ENCODE assay signal across 1 cellular context in the genomic region with DNA sequence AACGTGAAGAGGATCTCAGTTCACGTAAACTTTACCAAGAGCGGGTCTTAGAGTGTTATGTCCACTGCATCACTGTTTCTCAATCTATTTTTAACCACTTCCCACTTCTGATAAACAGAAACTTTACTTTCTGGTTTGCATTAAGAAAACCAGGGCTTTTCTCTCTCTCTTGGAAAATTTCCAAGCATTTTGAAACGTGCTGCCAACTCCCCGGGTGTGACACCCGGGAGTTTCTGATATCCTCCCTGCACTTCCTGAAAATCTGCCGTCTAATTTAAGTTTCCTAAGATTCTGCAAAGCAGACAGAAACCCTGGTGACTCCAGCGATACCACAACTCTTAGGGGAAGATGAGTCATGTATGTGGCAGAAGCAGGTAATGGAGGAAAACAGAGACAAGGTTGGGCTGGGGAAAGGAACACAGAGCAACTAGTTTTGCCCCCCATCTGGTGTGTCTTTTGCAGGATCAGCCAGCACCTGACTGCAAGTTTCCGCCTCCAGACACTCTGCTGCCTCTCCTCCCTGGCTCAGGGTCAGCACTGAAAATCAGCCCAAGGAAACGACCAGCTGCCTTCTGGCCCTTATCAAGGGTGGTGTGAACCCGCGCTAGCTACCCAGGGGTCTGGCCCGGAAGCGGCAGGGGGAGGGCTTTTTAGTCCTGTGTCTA.
TF ChIP-seq lines count a peak whose summit lies in the region.

No MANE protein-coding gene starts in this region.

TF ChIP-seq in GM12878, 131 proteins besides CTCF, POLR2A, EP300 and RAD21 (continued from another document):
- TF ChIP-seq, protein P1, sequence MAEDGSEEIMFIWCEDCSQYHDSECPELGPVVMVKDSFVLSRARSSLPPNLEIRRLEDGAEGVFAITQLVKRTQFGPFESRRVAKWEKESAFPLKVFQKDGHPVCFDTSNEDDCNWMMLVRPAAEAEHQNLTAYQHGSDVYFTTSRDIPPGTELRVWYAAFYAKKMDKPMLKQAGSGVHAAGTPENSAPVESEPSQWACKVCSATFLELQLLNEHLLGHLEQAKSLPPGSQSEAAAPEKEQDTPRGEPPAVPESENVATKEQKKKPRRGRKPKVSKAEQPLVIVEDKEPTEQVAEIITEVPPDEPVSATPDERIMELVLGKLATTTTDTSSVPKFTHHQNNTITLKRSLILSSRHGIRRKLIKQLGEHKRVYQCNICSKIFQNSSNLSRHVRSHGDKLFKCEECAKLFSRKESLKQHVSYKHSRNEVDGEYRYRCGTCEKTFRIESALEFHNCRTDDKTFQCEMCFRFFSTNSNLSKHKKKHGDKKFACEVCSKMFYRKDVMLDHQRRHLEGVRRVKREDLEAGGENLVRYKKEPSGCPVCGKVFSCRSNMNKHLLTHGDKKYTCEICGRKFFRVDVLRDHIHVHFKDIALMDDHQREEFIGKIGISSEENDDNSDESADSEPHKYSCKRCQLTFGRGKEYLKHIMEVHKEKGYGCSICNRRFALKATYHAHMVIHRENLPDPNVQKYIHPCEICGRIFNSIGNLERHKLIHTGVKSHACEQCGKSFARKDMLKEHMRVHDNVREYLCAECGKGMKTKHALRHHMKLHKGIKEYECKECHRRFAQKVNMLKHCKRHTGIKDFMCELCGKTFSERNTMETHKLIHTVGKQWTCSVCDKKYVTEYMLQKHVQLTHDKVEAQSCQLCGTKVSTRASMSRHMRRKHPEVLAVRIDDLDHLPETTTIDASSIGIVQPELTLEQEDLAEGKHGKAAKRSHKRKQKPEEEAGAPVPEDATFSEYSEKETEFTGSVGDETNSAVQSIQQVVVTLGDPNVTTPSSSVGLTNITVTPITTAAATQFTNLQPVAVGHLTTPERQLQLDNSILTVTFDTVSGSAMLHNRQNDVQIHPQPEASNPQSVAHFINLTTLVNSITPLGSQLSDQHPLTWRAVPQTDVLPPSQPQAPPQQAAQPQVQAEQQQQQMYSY (CRISPR knock-in tag; IDR thresholded peaks at IDR 0.05) = no peak
- TF ChIP-seq, protein P2, sequence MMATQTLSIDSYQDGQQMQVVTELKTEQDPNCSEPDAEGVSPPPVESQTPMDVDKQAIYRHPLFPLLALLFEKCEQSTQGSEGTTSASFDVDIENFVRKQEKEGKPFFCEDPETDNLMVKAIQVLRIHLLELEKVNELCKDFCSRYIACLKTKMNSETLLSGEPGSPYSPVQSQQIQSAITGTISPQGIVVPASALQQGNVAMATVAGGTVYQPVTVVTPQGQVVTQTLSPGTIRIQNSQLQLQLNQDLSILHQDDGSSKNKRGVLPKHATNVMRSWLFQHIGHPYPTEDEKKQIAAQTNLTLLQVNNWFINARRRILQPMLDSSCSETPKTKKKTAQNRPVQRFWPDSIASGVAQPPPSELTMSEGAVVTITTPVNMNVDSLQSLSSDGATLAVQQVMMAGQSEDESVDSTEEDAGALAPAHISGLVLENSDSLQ (IDR thresholded peaks at IDR 0.05) = no peak
- TF ChIP-seq DPF2 (IDR thresholded peaks at IDR 0.05) = peak; percentile 76
- no peak for TF ChIP-seq SMC3 (IDR thresholded peaks at IDR 0.05; ENCODE audit: borderline replicate concordance, low read length)
- TF ChIP-seq MYC (IDR thresholded peaks at IDR 0.05; ENCODE audit: insufficient read depth, insufficient read length, insufficient replicate concordance, low read length, severe bottlenecking) = no peak
- no peak for TF ChIP-seq PAX5 (IDR thresholded peaks at IDR 0.05; ENCODE audit: borderline replicate concordance, low read depth, low read length)
- TF ChIP-seq CHD4 (IDR thresholded peaks at IDR 0.05) = no peak
- TF ChIP-seq, protein P3, sequence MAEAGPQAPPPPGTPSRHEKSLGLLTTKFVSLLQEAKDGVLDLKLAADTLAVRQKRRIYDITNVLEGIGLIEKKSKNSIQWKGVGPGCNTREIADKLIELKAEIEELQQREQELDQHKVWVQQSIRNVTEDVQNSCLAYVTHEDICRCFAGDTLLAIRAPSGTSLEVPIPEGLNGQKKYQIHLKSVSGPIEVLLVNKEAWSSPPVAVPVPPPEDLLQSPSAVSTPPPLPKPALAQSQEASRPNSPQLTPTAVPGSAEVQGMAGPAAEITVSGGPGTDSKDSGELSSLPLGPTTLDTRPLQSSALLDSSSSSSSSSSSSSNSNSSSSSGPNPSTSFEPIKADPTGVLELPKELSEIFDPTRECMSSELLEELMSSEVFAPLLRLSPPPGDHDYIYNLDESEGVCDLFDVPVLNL (IDR thresholded peaks at IDR 0.05; ENCODE audit: low read depth, low read length) = no peak
- no peak for TF ChIP-seq FOS (IDR thresholded peaks at IDR 0.05; ENCODE audit: borderline replicate concordance, extremely low read depth, insufficient read length)
- TF ChIP-seq, protein P4, sequence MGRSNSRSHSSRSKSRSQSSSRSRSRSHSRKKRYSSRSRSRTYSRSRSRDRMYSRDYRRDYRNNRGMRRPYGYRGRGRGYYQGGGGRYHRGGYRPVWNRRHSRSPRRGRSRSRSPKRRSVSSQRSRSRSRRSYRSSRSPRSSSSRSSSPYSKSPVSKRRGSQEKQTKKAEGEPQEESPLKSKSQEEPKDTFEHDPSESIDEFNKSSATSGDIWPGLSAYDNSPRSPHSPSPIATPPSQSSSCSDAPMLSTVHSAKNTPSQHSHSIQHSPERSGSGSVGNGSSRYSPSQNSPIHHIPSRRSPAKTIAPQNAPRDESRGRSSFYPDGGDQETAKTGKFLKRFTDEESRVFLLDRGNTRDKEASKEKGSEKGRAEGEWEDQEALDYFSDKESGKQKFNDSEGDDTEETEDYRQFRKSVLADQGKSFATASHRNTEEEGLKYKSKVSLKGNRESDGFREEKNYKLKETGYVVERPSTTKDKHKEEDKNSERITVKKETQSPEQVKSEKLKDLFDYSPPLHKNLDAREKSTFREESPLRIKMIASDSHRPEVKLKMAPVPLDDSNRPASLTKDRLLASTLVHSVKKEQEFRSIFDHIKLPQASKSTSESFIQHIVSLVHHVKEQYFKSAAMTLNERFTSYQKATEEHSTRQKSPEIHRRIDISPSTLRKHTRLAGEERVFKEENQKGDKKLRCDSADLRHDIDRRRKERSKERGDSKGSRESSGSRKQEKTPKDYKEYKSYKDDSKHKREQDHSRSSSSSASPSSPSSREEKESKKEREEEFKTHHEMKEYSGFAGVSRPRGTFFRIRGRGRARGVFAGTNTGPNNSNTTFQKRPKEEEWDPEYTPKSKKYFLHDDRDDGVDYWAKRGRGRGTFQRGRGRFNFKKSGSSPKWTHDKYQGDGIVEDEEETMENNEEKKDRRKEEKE (IDR thresholded peaks at IDR 0.05) = no peak
- TF ChIP-seq TCF7 (IDR thresholded peaks at IDR 0.05; ENCODE audit: borderline replicate concordance) = no peak
- TF ChIP-seq SP1 (IDR thresholded peaks at IDR 0.05; ENCODE audit: low read depth, low read length) = no peak
- TF ChIP-seq ETV6 (conservative IDR thresholded peaks at IDR 0.05 in 1 of 2, IDR thresholded peaks at IDR 0.05 in 1 of 2; ENCODE audit: borderline replicate concordance in 1 of 2, low read depth in 1 of 2) = peak in 1 of 2 experiments; percentile 59; a peak in 1 of 4 replicates
- no peak for TF ChIP-seq CBFB (IDR thresholded peaks at IDR 0.05; ENCODE audit: low read depth)
- no peak for TF ChIP-seq TBL1XR1 (IDR thresholded peaks at IDR 0.05; ENCODE audit: low read depth, low read length)
- TF ChIP-seq, protein P5, sequence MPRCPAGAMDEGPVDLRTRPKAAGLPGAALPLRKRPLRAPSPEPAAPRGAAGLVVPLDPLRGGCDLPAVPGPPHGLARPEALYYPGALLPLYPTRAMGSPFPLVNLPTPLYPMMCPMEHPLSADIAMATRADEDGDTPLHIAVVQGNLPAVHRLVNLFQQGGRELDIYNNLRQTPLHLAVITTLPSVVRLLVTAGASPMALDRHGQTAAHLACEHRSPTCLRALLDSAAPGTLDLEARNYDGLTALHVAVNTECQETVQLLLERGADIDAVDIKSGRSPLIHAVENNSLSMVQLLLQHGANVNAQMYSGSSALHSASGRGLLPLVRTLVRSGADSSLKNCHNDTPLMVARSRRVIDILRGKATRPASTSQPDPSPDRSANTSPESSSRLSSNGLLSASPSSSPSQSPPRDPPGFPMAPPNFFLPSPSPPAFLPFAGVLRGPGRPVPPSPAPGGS (IDR thresholded peaks at IDR 0.05; ENCODE audit: borderline replicate concordance, insufficient read depth, low read depth, low read length, poor library complexity, severe bottlenecking) = no peak
- TF ChIP-seq RB1 (IDR thresholded peaks at IDR 0.05; ENCODE audit: borderline replicate concordance) = no peak
- no peak for TF ChIP-seq CBX3 (IDR thresholded peaks at IDR 0.05; ENCODE audit: borderline replicate concordance, low read depth)
- TF ChIP-seq, protein P6, sequence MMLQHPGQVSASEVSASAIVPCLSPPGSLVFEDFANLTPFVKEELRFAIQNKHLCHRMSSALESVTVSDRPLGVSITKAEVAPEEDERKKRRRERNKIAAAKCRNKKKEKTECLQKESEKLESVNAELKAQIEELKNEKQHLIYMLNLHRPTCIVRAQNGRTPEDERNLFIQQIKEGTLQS (IDR thresholded peaks at IDR 0.05; ENCODE audit: borderline replicate concordance, extremely low read depth, low read depth, low read length) = no peak
- TF ChIP-seq RBBP5 (conservative IDR thresholded peaks at IDR 0.05) = no peak
- no peak for TF ChIP-seq POU2F2 (IDR thresholded peaks at IDR 0.05; ENCODE audit: borderline replicate concordance, low read depth, low read length)
- TF ChIP-seq KDM1A (IDR thresholded peaks at IDR 0.05; ENCODE audit: borderline replicate concordance) = no peak
- TF ChIP-seq EGR1 (IDR thresholded peaks at IDR 0.05; ENCODE audit: borderline replicate concordance in 1 of 2, low read depth in 2 of 2, low read length in 2 of 2) = no peak
- no peak for TF ChIP-seq RCOR1 (conservative IDR thresholded peaks at IDR 0.05; ENCODE audit: low read depth, low read length)
